ENCODE assay signal across 8 cellular contexts in the genomic region with DNA sequence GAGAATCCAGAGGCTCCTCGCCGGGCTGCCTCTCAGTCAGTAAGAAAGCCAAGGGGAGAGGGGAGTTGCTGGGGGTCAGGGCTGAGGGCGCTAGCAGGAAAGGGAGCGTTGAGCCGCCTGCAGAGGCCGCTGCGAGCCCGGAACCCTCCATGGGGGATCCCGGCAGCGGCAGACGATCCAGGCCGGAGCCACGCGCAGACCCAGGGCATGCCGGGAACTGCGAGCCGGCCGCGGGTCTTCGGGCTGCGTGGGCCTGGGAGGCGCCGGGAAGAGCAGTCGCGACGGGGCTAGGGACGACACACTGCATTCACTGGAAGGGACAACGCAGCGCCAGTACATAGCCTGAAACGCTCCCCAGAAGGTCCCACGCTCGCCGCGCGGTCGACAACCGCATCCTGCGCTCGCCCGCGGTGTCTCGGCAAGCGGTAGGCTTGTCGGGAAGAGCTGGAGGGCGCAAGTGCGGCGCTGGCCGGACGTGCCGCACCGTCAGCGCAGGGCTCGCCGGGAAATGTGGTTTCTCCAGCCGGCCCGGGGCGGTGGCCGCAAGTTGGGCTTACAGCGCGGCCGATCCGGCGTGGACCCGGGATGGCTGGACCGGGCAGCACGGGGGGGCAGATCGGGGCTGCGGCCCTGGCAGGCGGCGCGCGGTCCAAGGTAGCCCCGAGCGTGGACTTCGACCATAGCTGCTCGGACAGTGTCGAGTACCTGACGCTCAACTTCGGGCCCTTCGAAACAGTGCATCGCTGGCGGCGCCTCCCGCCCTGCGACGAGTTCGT. TPM values are rescaled to one million over a fixed set of nuclear protein-coding genes. Genes with fewer than 3 reads are reported as not detected.
DNase-seq lines count a peak whose midpoint lies in the region; ATAC-seq and TF ChIP-seq lines count a peak whose summit lies in the region.

TSS of gene LZTR1 (plus strand) at position 511 of the 776 bp plus-strand sequence. CDS start at position 586, 75 bp downstream.

- H3K27ac ChIP-seq in neuronal stem cell (replicated peaks; ENCODE audit: low read length) (peak within 1 kb of the TSS; percentile 88), suprapubic skin (peak within 1 kb of the TSS; percentile 79)

- in situ Hi-C loops in SK-MEL-5 (cut with HindIII; ENCODE audit: low pct_unique_long_range_greater_than_20kb, low sequenced_read_pairs) = no loop called here

- H4K91ac ChIP-seq in neuronal stem cell (ENCODE audit: low read depth, low read length, poor library complexity) = peak within 1 kb of the TSS; percentile 2

- peak within 1 kb of the TSS; percentile 87 for H3K4me3 ChIP-seq in Jurkat, Clone E6-1 (ENCODE audit: low read length)
- H3K4me3 ChIP-seq in neuronal stem cell (ENCODE audit: low read length in 2 of 2) (peak within 1 kb of the TSS; percentile 92 to 98), suprapubic skin (peak within 1 kb of the TSS; percentile 70)

- peaks cover 5% of the 10 kb centered on the region for H3K79me1 ChIP-seq in neuronal stem cell (ENCODE audit: low read depth, low read length)

- H3K18ac ChIP-seq in neuronal stem cell (ENCODE audit: low read length) = peak within 1 kb of the TSS; percentile 100

- H2BK120ac ChIP-seq in neuronal stem cell (ENCODE audit: low read depth, low read length) = no peak within 1 kb of the TSS

- no peak for TF ChIP-seq EP300 in suprapubic skin (IDR thresholded peaks at IDR 0.05)

- no peak within 1 kb of the TSS for H2BK12ac ChIP-seq in neuronal stem cell (ENCODE audit: low read length)

- DNase-seq in EL = peak; percentile 82
- peak; percentile 72 for DNase-seq in Jurkat, Clone E6-1 (ENCODE audit: low read depth, low spot score)
- peak; percentile 77 for DNase-seq in SK-MEL-5 (ENCODE audit: low read depth, low spot score)
- peak; percentile 71 for DNase-seq in activated naive CD4-positive, alpha-beta T cell treated with Interleukin-2 at 50 U/mL for 16 hours
- DNase-seq in foreskin melanocyte = peak; percentile 85
- DNase-seq in neuronal stem cell (ENCODE audit: low spot score) = peak; percentile 80
- peak; percentile 83 to 90 for DNase-seq in suprapubic skin (ENCODE audit: low spot score in 2 of 2)

- peak within 1 kb of the TSS; percentile 43 for H2AK5ac ChIP-seq in neuronal stem cell (ENCODE audit: low read depth, low read length)

- peak within 1 kb of the TSS; percentile 95 for H2BK5ac ChIP-seq in neuronal stem cell (ENCODE audit: low read length)

- TF ChIP-seq POLR2A in suprapubic skin (IDR thresholded peaks at IDR 0.05) = peak in 1 of 2 donors; percentile 68

- H3K36me3 ChIP-seq in neuronal stem cell (replicated peaks in 1 of 2; ENCODE audit: control insufficient read depth in 2 of 2, insufficient read depth in 2 of 2, low read length in 2 of 2) = peaks cover 5 to 27% of the 10 kb centered on the region in 2 donors
- no peaks in the 10 kb centered on the region for H3K36me3 ChIP-seq in suprapubic skin

- WGBS in neuronal stem cell (ENCODE audit: extremely low coverage in 2 of 2, insufficient read length in 2 of 2, insufficient replicate concordance in 1 of 2), 2 donors = no CpG with 5 or more reads among the region's 87 CpGs
- WGBS in suprapubic skin = under 1% methylated on average over 57 of the region's 87 CpGs

- no peak within 1 kb of the TSS for H4K8ac ChIP-seq in neuronal stem cell (ENCODE audit: low read depth, low read length)

- H3K9me3 ChIP-seq in neuronal stem cell (replicated peaks in 1 of 2; ENCODE audit: control insufficient read depth in 2 of 2, insufficient read depth in 1 of 2, low read depth in 1 of 2, low read length in 2 of 2) (peaks cover 7 to 9% of the 10 kb centered on the region in 2 donors), suprapubic skin (no peaks in the 10 kb centered on the region)

- peak; percentile 74 for ATAC-seq in GM21576 (IDR thresholded peaks at IDR 0.05; ENCODE audit: unreplicated experiment)

- peak within 1 kb of the TSS; percentile 78 for H3K14ac ChIP-seq in neuronal stem cell (ENCODE audit: low read length)

- H2BK15ac ChIP-seq in neuronal stem cell (ENCODE audit: low read length) = peak within 1 kb of the TSS; percentile 15

- H3K9ac ChIP-seq in neuronal stem cell (ENCODE audit: low read depth, low read length, poor library complexity) = peak within 1 kb of the TSS; percentile 98

- H3K27me3 ChIP-seq in neuronal stem cell (ENCODE audit: control insufficient read depth in 3 of 3, insufficient read depth in 3 of 3, low read depth in 1 of 3, low read length in 3 of 3) = no peaks in the 10 kb centered on the region
- H3K27me3 ChIP-seq in suprapubic skin = no peaks in the 10 kb centered on the region

- peak within 1 kb of the TSS; percentile 68 for H3K4me2 ChIP-seq in neuronal stem cell (ENCODE audit: insufficient read depth, low read length, poor library complexity, severe bottlenecking)

- H3K4me1 ChIP-seq in neuronal stem cell (ENCODE audit: control insufficient read depth in 2 of 2, insufficient read depth in 1 of 2, low read depth in 1 of 2, low read length in 2 of 2) = peaks cover 13 to 20% of the 10 kb centered on the region in 2 donors
- peaks cover 43% of the 10 kb centered on the region for H3K4me1 ChIP-seq in suprapubic skin

- TF ChIP-seq CTCF in suprapubic skin (IDR thresholded peaks at IDR 0.05) = peak; percentile 9 to 34

- peak within 1 kb of the TSS; percentile 99 for H2AFZ ChIP-seq in neuronal stem cell (ENCODE audit: low read length)

- H3K23ac ChIP-seq in neuronal stem cell (ENCODE audit: low read depth, low read length, poor library complexity) = peak within 1 kb of the TSS; percentile 100

- no peak within 1 kb of the TSS for H3K4ac ChIP-seq in neuronal stem cell (ENCODE audit: low read length)

RNA-seq across cellular contexts. Expression of gene LZTR1, which starts in this region (rescaled TPM):
- 45.9 TPM for polyA plus RNA-seq in Jurkat, Clone E6-1 (2012; ENCODE audit: insufficient read depth, insufficient read length)
- total RNA-seq in SK-MEL-5 (2014; rRNA removed; shearing (Covaris generic)) = 34.1 and 36.7 TPM in 2 replicates
- 41.5 and 53.8 TPM in 2 replicates for polyA plus RNA-seq in SK-MEL-5 (2015; cell fraction: cytosol; rRNA removed)
- polyA plus RNA-seq in SK-MEL-5 (2015; cell fraction: nucleus; rRNA removed) = 532 and 610 TPM in 2 replicates
- 16.5 TPM for polyA plus RNA-seq in neuronal stem cell (2013, experiment 1 of 2)
- polyA plus RNA-seq in neuronal stem cell (2013, experiment 2 of 2) = 16.1 TPM
- total RNA-seq in suprapubic skin = 10 to 100 TPM; 29.3 to 75.6 (median 46.9) TPM

Comparison
In these comparisons a context has a peak if more than half of its experiments do, and no peak if none do; other contexts are left out.
1. Peak in every context shown above with its lines: DNase-seq, ATAC-seq, H3K4me3 ChIP-seq and H3K27ac ChIP-seq.